Comparison of ENCODE assay signal across 17 cellular contexts in the genomic region with DNA sequence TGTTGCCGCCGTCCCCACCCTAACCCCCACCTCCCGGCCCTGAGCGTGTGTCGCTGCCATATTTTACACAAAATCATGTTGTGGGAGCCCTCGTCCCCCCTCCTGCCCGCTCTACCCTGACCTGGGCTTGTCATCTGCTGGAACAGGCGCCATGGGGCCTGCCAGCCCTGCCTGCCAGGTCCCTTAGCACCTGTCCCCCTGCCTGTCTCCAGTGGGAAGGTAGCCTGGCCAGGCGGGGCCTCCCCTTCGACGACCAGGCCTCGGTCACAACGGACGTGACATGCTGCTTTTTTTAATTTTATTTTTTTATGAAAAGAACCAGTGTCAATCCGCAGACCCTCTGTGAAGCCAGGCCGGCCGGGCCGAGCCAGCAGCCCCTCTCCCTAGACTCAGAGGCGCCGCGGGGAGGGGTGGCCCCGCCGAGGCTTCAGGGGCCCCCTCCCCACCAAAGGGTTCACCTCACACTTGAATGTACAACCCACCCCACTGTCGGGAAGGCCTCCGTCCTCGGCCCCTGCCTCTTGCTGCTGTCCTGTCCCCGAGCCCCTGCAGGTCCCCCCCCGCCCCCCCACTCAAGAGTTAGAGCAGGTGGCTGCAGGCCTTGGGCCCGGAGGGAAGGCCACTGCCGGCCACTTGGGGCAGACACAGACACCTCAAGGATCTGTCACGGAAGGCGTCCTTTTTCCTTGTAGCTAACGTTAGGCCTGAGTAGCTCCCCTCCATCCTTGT. TPM values are rescaled to one million over a fixed set of nuclear protein-coding genes. Genes with fewer than 3 reads are reported as not detected.
DNase-seq lines count a peak whose midpoint lies in the region; ATAC-seq and TF ChIP-seq lines count a peak whose summit lies in the region.
"Had no signal": no experiment of that assay in that cellular context is flagged by ENCODE, and none has a peak within 500 bp of the region (broad histone marks: within the 10 kb centered on the region; RNA-seq: fewer than 3 reads in every experiment).

No MANE protein-coding gene starts in this region.

- ATAC-seq in psoas muscle (peak in 3 of 4 donors; percentile 39 to 76 (median 44)), HG03521 (IDR thresholded peaks at IDR 0.05; ENCODE audit: unreplicated experiment) (no peak)
- ATAC-seq: A549; activated CD8-positive, alpha-beta memory T cell treated with anti-CD3 and anti-CD28 coated beads, Interleukin-2, amount 10 ng/mL, durations not matched to agents 7 days and 5 days had no signal

- H3K9me3 Mint-ChIP-seq in activated naive CD4-positive, alpha-beta T cell treated with anti-CD3 and anti-CD28 coated beads, Interleukin-2, amount 50 U/mL, for 24 hours, result no peaks in the 10 kb centered on the region
- H3K9me3 Mint-ChIP-seq in brain, result no peaks in the 10 kb centered on the region
- H3K9me3 Mint-ChIP-seq: CD14-positive monocyte had no signal

- H3K4me1 Mint-ChIP-seq in activated naive CD4-positive, alpha-beta T cell treated with anti-CD3 and anti-CD28 coated beads, Interleukin-2, amount 50 U/mL, for 24 hours, result peaks cover under 1% of the 10 kb centered on the region
- peaks cover 1% of the 10 kb centered on the region for H3K4me1 Mint-ChIP-seq in brain
- H3K4me1 Mint-ChIP-seq: activated CD8-positive, alpha-beta memory T cell treated with anti-CD3 and anti-CD28 coated beads, Interleukin-2, amount 10 ng/mL, durations not matched to agents 7 days and 5 days had no signal

- TF ChIP-seq CTCF in brain (conservative IDR thresholded peaks at IDR 0.05), result no peak
- no peak for TF ChIP-seq CTCF in psoas muscle (IDR thresholded peaks at IDR 0.05)

- peak overlapping the region; percentile 55 for H3K27ac Mint-ChIP-seq in activated naive CD4-positive, alpha-beta T cell treated with anti-CD3 and anti-CD28 coated beads, Interleukin-2, amount 50 U/mL, for 24 hours
- peak overlapping the region in 3 of 5 experiments; percentile 55 to 89 (median 58) for H3K27ac Mint-ChIP-seq in brain
- H3K27ac Mint-ChIP-seq: activated CD8-positive, alpha-beta memory T cell treated with anti-CD3 and anti-CD28 coated beads, Interleukin-2, amount 10 ng/mL, durations not matched to agents 7 days and 5 days had no signal

- no peaks in the 10 kb centered on the region for H3K9me3 ChIP-seq in psoas muscle
- H3K9me3 ChIP-seq: A549, prostate gland had no signal

- H3K27me3 Mint-ChIP-seq in activated naive CD4-positive, alpha-beta T cell treated with anti-CD3 and anti-CD28 coated beads, Interleukin-2, amount 50 U/mL, for 24 hours, result no peaks in the 10 kb centered on the region
- H3K27me3 Mint-ChIP-seq in brain, result no peaks in the 10 kb centered on the region
- H3K27me3 Mint-ChIP-seq: activated CD8-positive, alpha-beta memory T cell treated with anti-CD3 and anti-CD28 coated beads, Interleukin-2, amount 10 ng/mL, durations not matched to agents 7 days and 5 days had no signal

- H3K27ac ChIP-seq in psoas muscle, result peak overlapping the region; percentile 85
- H3K27ac ChIP-seq: A549, prostate gland, SK-N-MC had no signal

- no peaks in the 10 kb centered on the region for H3K4me1 ChIP-seq in psoas muscle
- H3K4me1 ChIP-seq: A549 had no signal

- H3K4me3 Mint-ChIP-seq in activated naive CD4-positive, alpha-beta T cell treated with anti-CD3 and anti-CD28 coated beads, Interleukin-2, amount 50 U/mL, for 24 hours, result no peak overlapping the region
- peak overlapping the region in 1 of 5 experiments; percentile 28 for H3K4me3 Mint-ChIP-seq in brain
- H3K4me3 Mint-ChIP-seq: activated CD8-positive, alpha-beta memory T cell treated with anti-CD3 and anti-CD28 coated beads, Interleukin-2, amount 10 ng/mL, durations not matched to agents 7 days and 5 days; CD14-positive monocyte had no signal

- H3K4me3 ChIP-seq in psoas muscle, result no peak overlapping the region
- H3K4me3 ChIP-seq: A549, prostate gland, SK-N-MC had no signal

- peaks cover 3% of the 10 kb centered on the region for H3K36me3 Mint-ChIP-seq in activated naive CD4-positive, alpha-beta T cell treated with anti-CD3 and anti-CD28 coated beads, Interleukin-2, amount 50 U/mL, for 24 hours
- H3K36me3 Mint-ChIP-seq in brain, result peaks cover 33% of the 10 kb centered on the region
- H3K36me3 Mint-ChIP-seq: activated CD8-positive, alpha-beta memory T cell treated with anti-CD3 and anti-CD28 coated beads, Interleukin-2, amount 10 ng/mL, durations not matched to agents 7 days and 5 days had no signal

- intact Hi-C loops in psoas muscle (cut with DNase I), result no loop called here

- peaks cover 5 to 73% of the 10 kb centered on the region in 2 donors for H3K36me3 ChIP-seq in psoas muscle (ENCODE audit: insufficient read depth in 1 of 2, low read depth in 1 of 2)

- DNase-seq in activated naive CD4-positive, alpha-beta T cell (lab: John Stamatoyannopoulos, UW), result no peak
- DNase-seq in psoas muscle, result peak in 1 of 2 donors; percentile 57
- no peak for DNase-seq in effector CD8-positive, alpha-beta T cell (lab: John Stamatoyannopoulos, UW)
- DNase-seq: activated CD8-positive, alpha-beta memory T cell treated with anti-CD3 and anti-CD28 coated beads, Interleukin-2, amount 10 ng/mL, durations not matched to agents 7 days and 5 days; activated gamma-delta T cell treated with Interleukin-2 at 50 U/mL for 16 hours; erythroblast; NCI-H2081 treated with DMSO at 0.1 percent for 48 hours; NCI-H510A treated with DMSO at 0.1 percent for 48 hours; stimulated activated CD4-positive, alpha-beta T cell treated with anti-CD3 and anti-CD28 coated beads, Interleukin-12 subunit alpha, Interleukin-12 subunit beta, amount 100 ng/mL, for 4 hours; T-helper 9 cell had no signal

- 41 to 54% (median 42%) methylated on average over 31 to 33 of the region's 33 CpGs for WGBS in psoas muscle, 3 donors

- no peaks in the 10 kb centered on the region for H3K27me3 ChIP-seq in psoas muscle (ENCODE audit: insufficient read depth in 3 of 3, low read length in 2 of 3)

RNA-seq across cellular contexts. Expression of a gene that starts 6.4 kb away (rescaled TPM):
- polyA plus RNA-seq in brain (ENCODE audit: insufficient read depth, low read depth, low replicate concordance) (55.1 TPM), psoas muscle (10 to 100 TPM; 13.7 to 18.5 (median 18.1) TPM)
- total RNA-seq in psoas muscle, result 10 to 100 TPM; 12.1 to 18.0 (median 16.7) TPM

RNA-seq across cellular contexts. Expression of a gene that starts 6.5 kb away (rescaled TPM):
- polyA plus RNA-seq in brain (ENCODE audit: insufficient read depth, low read depth, low replicate concordance) (18.0 TPM), psoas muscle (10 to 100 TPM; 17.1 to 29.0 (median 20.2) TPM)
- 10 to 100 TPM; 12.9 to 24.2 (median 17.0) TPM for total RNA-seq in psoas muscle

RNA-seq across cellular contexts. Expression of a gene that starts 38.8 kb away (rescaled TPM):
- polyA plus RNA-seq in brain (ENCODE audit: insufficient read depth, low read depth, low replicate concordance) (131 TPM), psoas muscle (100 to 1,000 TPM in 1 of 3 donors, 10 to 100 TPM in 2; 36.7 to 124 (median 51.9) TPM)
- total RNA-seq in psoas muscle, result 10 to 100 TPM; 34.8 to 75.6 (median 50.5) TPM

RNA-seq across cellular contexts. Expression of a gene that starts 50.7 kb away (rescaled TPM):
- polyA plus RNA-seq in brain (ENCODE audit: insufficient read depth, low read depth, low replicate concordance) (40.8 TPM), psoas muscle (100 to 1,000 TPM in 1 of 3 donors, 10 to 100 TPM in 2; 61.1 to 110 (median 94.7) TPM)
- 100 to 1,000 TPM in 2 of 4 donors, 10 to 100 TPM in 2; 59.1 to 105 (median 88.6) TPM for total RNA-seq in psoas muscle
